In the genomic region with DNA sequence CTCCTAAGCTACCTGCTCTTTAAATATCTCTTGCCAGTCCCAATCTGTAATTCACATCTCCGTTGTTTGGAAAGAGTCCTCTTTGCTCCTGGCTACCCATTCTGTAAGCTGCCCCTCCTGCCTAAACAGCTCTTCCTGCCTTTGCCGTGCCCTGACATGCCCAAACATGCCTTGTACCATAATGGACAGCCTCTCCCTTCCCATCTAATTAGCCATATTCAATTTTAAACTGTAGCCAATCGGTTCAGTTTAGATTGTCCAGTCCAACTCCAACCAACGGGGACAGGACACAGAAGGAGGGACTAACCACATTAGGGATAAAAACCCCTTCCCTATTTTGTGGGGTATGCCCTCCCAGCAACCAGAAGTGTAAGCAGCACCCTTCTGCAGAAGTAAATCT, we compare ENCODE assay signal across 1 cellular context.
TF ChIP-seq lines count a peak whose summit lies in the region.

No MANE protein-coding gene starts in this region.

TF ChIP-seq in HepG2, 621 proteins besides CTCF, POLR2A, EP300 and RAD21:
- no peak for TF ChIP-seq ZNF30 (CRISPR knock-in tag; IDR thresholded peaks at IDR 0.05)
- TF ChIP-seq TP53 (CRISPR knock-in tag; conservative IDR thresholded peaks at IDR 0.05), result 0 out of 2 replicates have a peak, but pooled peaks have one; percentile 87
- no peak for TF ChIP-seq ZNF879 (CRISPR knock-in tag; IDR thresholded peaks at IDR 0.05)
- no peak for TF ChIP-seq AKAP8 (CRISPR knock-in tag; IDR thresholded peaks at IDR 0.05)
- TF ChIP-seq ZSCAN30 (CRISPR knock-in tag; IDR thresholded peaks at IDR 0.05), result no peak
